33 cellular contexts compared by ENCODE assay signal in the genomic region with DNA sequence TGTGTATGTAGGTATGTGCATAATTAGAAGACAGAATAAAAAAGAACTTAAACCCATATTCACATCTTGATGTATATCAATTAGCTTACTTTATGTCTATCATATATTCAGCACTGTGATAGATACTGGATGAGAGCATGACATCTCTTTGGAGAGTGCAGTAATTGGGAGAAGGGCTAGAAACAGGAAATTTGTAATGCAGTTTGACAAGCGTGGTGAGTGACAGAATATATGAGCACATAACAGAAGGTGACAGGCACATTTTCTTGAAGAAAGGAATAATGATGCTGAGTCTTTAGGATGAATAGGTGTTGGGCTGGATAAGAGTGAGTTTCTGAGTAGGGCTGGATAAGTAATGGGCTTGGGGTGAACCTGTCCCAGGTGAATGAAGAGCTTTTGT.
"Had no signal": no experiment of that assay in that cellular context is flagged by ENCODE, and none has a peak within 500 bp of the region (broad histone marks: within the 10 kb centered on the region; RNA-seq: fewer than 3 reads in every experiment).

No MANE protein-coding gene starts in this region.

- H3K9me3 ChIP-seq: MG63 had no signal

- H3K27me3 ChIP-seq: MG63 had no signal

- H3K36me3 ChIP-seq: MG63 had no signal

- DNase-seq: Karpas-422, Kasumi-1, MG63, MM.1S, MV-4-11, NCI-H1048, NCI-H1092, NCI-H1092 treated with DMSO at 0.1 percent for 48 hours, NCI-H1105, NCI-H1105 treated with DMSO at 0.1 percent for 48 hours, NCI-H1417 treated with DMSO at 0.1 percent for 48 hours, NCI-H1436, NCI-H1436 treated with DMSO at 0.1 percent for 48 hours, NCI-H146, NCI-H1694, NCI-H1694 treated with DMSO at 0.1 percent for 48 hours, NCI-H187, NCI-H187 treated with DMSO at 0.1 percent for 48 hours, NCI-H1930, NCI-H2029, NCI-H2029 treated with DMSO at 0.1 percent for 48 hours, NCI-H2081, NCI-H2081 treated with DMSO at 0.1 percent for 48 hours, NCI-H2107, NCI-H2171, NCI-H2171 treated with DMSO at 0.1 percent for 48 hours, NCI-H2227 treated with DMSO at 0.1 percent for 48 hours, NCI-H226, NCI-H345, NCI-H446, NCI-H446 treated with DMSO at 0.1 percent for 48 hours, NCI-H510A had no signal

- H3K9ac ChIP-seq: KMS-11 had no signal

- H3K4me3 ChIP-seq: MG63 had no signal

- H3K4me2 ChIP-seq: KMS-11 had no signal

- H3K27ac ChIP-seq: KMS-11 had no signal
